Comparison of ENCODE assay signal across 9 cellular contexts in genomic region chr7:137342751-137343482, GRCh38. TPM values are rescaled to one million over a fixed set of nuclear protein-coding genes. Genes with fewer than 3 reads are reported as not detected.
A peak's percentile ranks its signal among the peaks of the same experiment; 100 is the strongest.
DNase-seq lines count a peak whose midpoint lies in the region; ATAC-seq, FAIRE-seq and TF ChIP-seq lines count a peak whose summit lies in the region.
"Had no signal": no experiment of that assay in that cellular context is flagged by ENCODE, and none has a peak within 500 bp of the region (broad histone marks: within the 10 kb centered on the region; RNA-seq: fewer than 3 reads in every experiment).

No MANE protein-coding gene starts in this region.

- DNase-seq in MG63 (no peak), left lung (no peak), G401 (ENCODE audit: low spot score) (no peak), small intestine (no peak)
- DNase-seq: activated CD4-positive, CD25-positive, alpha-beta regulatory T cell had no signal

- no peak for FAIRE-seq in small intestine (lab: Jason Lieb, UNC)

- H3K27ac ChIP-seq in duodenal mucosa (ENCODE audit: low read depth, low read length), result no peak overlapping the region
- H3K27ac ChIP-seq in left lung, result no peak overlapping the region
- H3K27ac ChIP-seq in subcutaneous abdominal adipose tissue (ENCODE audit: low read depth, low read length), result no peak overlapping the region
- H3K27ac ChIP-seq in small intestine (ENCODE audit: low read depth in 1 of 2, low read length in 1 of 2), result no peak overlapping the region

- intact Hi-C loops in left lung (cut with DNase I), result no loop called here

- no peaks in the 10 kb centered on the region for H3K36me3 ChIP-seq in MG63
- H3K36me3 ChIP-seq in duodenal mucosa (ENCODE audit: control insufficient read depth in 1 of 2, insufficient read depth in 2 of 2, low read length in 2 of 2), result no peaks in the 10 kb centered on the region
- H3K36me3 ChIP-seq in left lung, result no peaks in the 10 kb centered on the region
- H3K36me3 ChIP-seq in subcutaneous abdominal adipose tissue (ENCODE audit: control insufficient read depth in 5 of 5, insufficient read depth in 5 of 5, low read length in 5 of 5), result no peaks in the 10 kb centered on the region
- H3K36me3 ChIP-seq in small intestine (ENCODE audit: control insufficient read depth in 2 of 2, insufficient read depth in 2 of 2, low read length in 2 of 2), result no peaks in the 10 kb centered on the region

- H3K9me3 ChIP-seq in MG63, result no peaks in the 10 kb centered on the region
- no peaks in the 10 kb centered on the region for H3K9me3 ChIP-seq in duodenal mucosa (ENCODE audit: control insufficient read depth in 1 of 2, low read length in 2 of 2)
- H3K9me3 ChIP-seq in left lung, result no peaks in the 10 kb centered on the region
- H3K9me3 ChIP-seq in subcutaneous abdominal adipose tissue (ENCODE audit: control insufficient read depth in 5 of 5, low read length in 5 of 5), result no peaks in the 10 kb centered on the region
- no peaks in the 10 kb centered on the region for H3K9me3 ChIP-seq in small intestine (ENCODE audit: control insufficient read depth, low read depth)

- H3K4me3 ChIP-seq in MG63, result peak overlapping the region; percentile 7; the same call in 1 of the 2 replicates
- peak overlapping the region; percentile 14 to 41 for H3K4me3 ChIP-seq in duodenal mucosa (ENCODE audit: low read depth in 1 of 2, low read length in 2 of 2)
- H3K4me3 ChIP-seq in left lung, result peak overlapping the region; percentile 4 to 22
- H3K4me3 ChIP-seq in subcutaneous abdominal adipose tissue (ENCODE audit: low read depth in 1 of 5, low read length in 5 of 5), result peak overlapping the region in 4 of 5 donors; percentile 13 to 53 (median 31)
- H3K4me3 ChIP-seq in small intestine (ENCODE audit: low read depth in 1 of 2, low read length in 2 of 2), result no peak overlapping the region

- TF ChIP-seq CTCF in left lung (IDR thresholded peaks at IDR 0.05), result no peak

- WGBS in small intestine, 3 donors, result 7 to 10% (median 9%) methylated on average over 12 of the region's 12 CpGs

- in situ Hi-C loops in G401 (cut with HindIII; ENCODE audit: low sequenced_read_pairs), result no loop called here

- H3K27me3 ChIP-seq in MG63 (no peaks in the 10 kb centered on the region), duodenal mucosa (ENCODE audit: control insufficient read depth in 1 of 2, insufficient read depth in 2 of 2, low read length in 2 of 2) (no peaks in the 10 kb centered on the region), left lung (peaks cover 0 to 17% of the 10 kb centered on the region in 2 donors), subcutaneous abdominal adipose tissue (ENCODE audit: control insufficient read depth in 5 of 5, insufficient read depth in 4 of 5, low read length in 5 of 5) (peaks cover 0 to 8% (median 5%) of the 10 kb centered on the region in 5 donors), small intestine (ENCODE audit: control insufficient read depth in 2 of 2, insufficient read depth in 2 of 2, low read length in 2 of 2) (no peaks in the 10 kb centered on the region)

- H3K4me1 ChIP-seq in duodenal mucosa (ENCODE audit: control insufficient read depth in 1 of 2, insufficient read depth in 2 of 2, low read length in 2 of 2) (no peaks in the 10 kb centered on the region), left lung (no peaks in the 10 kb centered on the region), subcutaneous abdominal adipose tissue (ENCODE audit: control insufficient read depth in 5 of 5, insufficient read depth in 5 of 5, low read length in 5 of 5) (peaks cover 0 to 12% (median 8%) of the 10 kb centered on the region in 5 donors), small intestine (ENCODE audit: control insufficient read depth in 2 of 2, insufficient read depth in 1 of 2, low read depth in 1 of 2, low read length in 1 of 2) (no peaks in the 10 kb centered on the region)

- peak; percentile 23 for ATAC-seq in left lung
- ATAC-seq in HG03432 (IDR thresholded peaks at IDR 0.05; ENCODE audit: unreplicated experiment), result no peak
- ATAC-seq in HG02970 (IDR thresholded peaks at IDR 0.05; ENCODE audit: low FRiP score, unreplicated experiment), result no peak

- H3K9ac ChIP-seq in duodenal mucosa (ENCODE audit: low read depth in 1 of 2, low read length in 2 of 2) (no peak overlapping the region), subcutaneous abdominal adipose tissue (ENCODE audit: low read length in 5 of 5) (peak overlapping the region in 1 of 5 donors; percentile 2)

RNA-seq across cellular contexts. Expression of gene PTN, which starts 0.6 kb away (rescaled TPM):
- total RNA-seq in MG63 (2014; rRNA removed; shearing (Covaris generic); ENCODE audit: low replicate concordance), result 0.20 TPM in 1 of 2 replicates, not detected in the other
- total RNA-seq in left lung, result 1 to 10 TPM; 2.1 to 6.4 TPM
- not detected in 2 replicates for total RNA-seq in G401 (2014; rRNA removed; shearing (Covaris generic))
- 1 to 10 TPM in 2 of 3 donors, not detected in 1; 1.1 to 4.0 TPM for polyA plus RNA-seq in small intestine

Comparison
In these comparisons a context has a peak if more than half of its experiments do, and no peak if none do; other contexts are left out.
1. H3K4me3 ChIP-seq: peak in MG63 (single experiment), duodenal mucosa (2 of 2), left lung (2 of 2) and subcutaneous abdominal adipose tissue (4 of 5); none in small intestine (0 of 2).